7 cellular contexts compared by ENCODE assay signal in the genomic region with DNA sequence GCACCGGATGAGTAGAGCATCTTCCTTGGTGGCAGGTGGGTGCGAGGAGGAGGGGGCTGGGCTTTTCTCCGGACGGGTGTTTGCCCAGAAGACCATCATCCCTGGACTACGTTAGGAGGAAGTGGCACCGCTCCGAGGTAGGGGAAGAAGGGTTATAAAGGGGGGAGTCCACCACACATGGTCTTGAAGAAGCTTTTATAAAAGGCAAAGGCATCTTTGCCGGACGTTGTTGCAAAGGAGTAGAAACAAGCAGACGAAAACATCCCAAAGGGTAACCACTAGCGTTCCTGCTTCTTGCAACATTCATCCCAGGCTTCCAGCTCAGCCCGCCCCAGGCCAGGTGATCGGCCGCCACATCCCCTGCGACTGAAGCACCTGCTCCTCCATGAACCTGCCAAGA. TPM values are rescaled to one million over a fixed set of nuclear protein-coding genes. Genes with fewer than 3 reads are reported as not detected.
"Had no signal": no experiment of that assay in that cellular context is flagged by ENCODE, and none has a peak within 500 bp of the region (broad histone marks: within the 10 kb centered on the region; RNA-seq: fewer than 3 reads in every experiment).

A gene (plus strand): TSS at position 301 of the 400 bp plus-strand sequence. CDS start 85 bp downstream, at position 386.

RNA-seq across cellular contexts. Expression of the gene that starts here (rescaled TPM):
- total RNA-seq: PC-3, PC-9, Right ventricle myocardium inferior, Right ventricle myocardium superior, RPMI7951, SJSA1, SK-MEL-5 had no signal
